Comparison of ENCODE assay signal across 39 cellular contexts in genomic region chr4:168981942-168982341, GRCh38.
"Had no signal": no experiment of that assay in that cellular context is flagged by ENCODE, and none has a peak within 500 bp of the region (broad histone marks: within the 10 kb centered on the region; RNA-seq: fewer than 3 reads in every experiment).

No MANE protein-coding gene starts in this region.

- H3K4me3 ChIP-seq: adrenal gland, ascending aorta, body of pancreas, breast epithelium, cardiac muscle cell had no signal

- ATAC-seq: activated naive CD4-positive, alpha-beta T cell treated with anti-CD3 and anti-CD28 coated beads, Interleukin-2, amount 50 U/mL, for 72 hours; activated naive CD8-positive, alpha-beta T cell treated with anti-CD3 and anti-CD28 coated beads, Interleukin-2, amount 50 U/mL, for 24 hours; activated T-cell treated with anti-CD3 and anti-CD28 coated beads, Interleukin-2, amount 50 U/mL, for 4 hours; activated T-cell treated with anti-CD3 and anti-CD28 coated beads, Interleukin-2, amount 50 U/mL, for 72 hours; activated T-helper 17 cell treated with anti-CD3 and anti-CD28 coated beads, Interleukin-2, amount 50 U/mL, for 72 hours; body of pancreas had no signal

- H3K4me1 Mint-ChIP-seq: activated naive CD4-positive, alpha-beta T cell treated with anti-CD3 and anti-CD28 coated beads, Interleukin-2, amount 10 ng/mL, durations not matched to agents 7 days and 5 days; activated naive CD4-positive, alpha-beta T cell treated with anti-CD3 and anti-CD28 coated beads, Interleukin-2, amount 50 U/mL, for 24 hours; activated naive CD8-positive, alpha-beta T cell treated with anti-CD3 and anti-CD28 coated beads for 36 hours; activated naive CD8-positive, alpha-beta T cell treated with anti-CD3 and anti-CD28 coated beads, Interleukin-2, amount 10 ng/mL, durations not matched to agents 7 days and 5 days; activated naive CD8-positive, alpha-beta T cell treated with anti-CD3 and anti-CD28 coated beads, Interleukin-2, amount 50 U/mL, for 24 hours; activated T-helper 17 cell treated with anti-CD3 and anti-CD28 coated beads, Interleukin-2, amount 50 U/mL, for 72 hours; brain had no signal

- H3K9me3 ChIP-seq: body of pancreas had no signal

- H3K4me1 ChIP-seq: adrenal gland, ascending aorta, body of pancreas, breast epithelium had no signal

- H3K27me3 Mint-ChIP-seq: activated naive CD4-positive, alpha-beta T cell treated with anti-CD3 and anti-CD28 coated beads, Interleukin-2, amount 10 ng/mL, durations not matched to agents 7 days and 5 days; activated naive CD4-positive, alpha-beta T cell treated with anti-CD3 and anti-CD28 coated beads, Interleukin-2, amount 50 U/mL, for 24 hours; activated naive CD8-positive, alpha-beta T cell; activated naive CD8-positive, alpha-beta T cell treated with anti-CD3 and anti-CD28 coated beads for 36 hours; activated naive CD8-positive, alpha-beta T cell treated with anti-CD3 and anti-CD28 coated beads, Interleukin-2, amount 10 ng/mL, durations not matched to agents 7 days and 5 days; activated naive CD8-positive, alpha-beta T cell treated with anti-CD3 and anti-CD28 coated beads, Interleukin-2, amount 50 U/mL, for 24 hours; activated T-cell treated with anti-CD3 and anti-CD28 coated beads, Interleukin-2, amount 50 U/mL, for 24 hours; activated T-helper 17 cell treated with anti-CD3 and anti-CD28 coated beads, Interleukin-2, amount 50 U/mL, for 72 hours; brain; central memory CD8-positive, alpha-beta T cell had no signal

- H3K4me3 Mint-ChIP-seq: activated naive CD4-positive, alpha-beta T cell treated with anti-CD3 and anti-CD28 coated beads for 36 hours; activated naive CD4-positive, alpha-beta T cell treated with anti-CD3 and anti-CD28 coated beads, Interleukin-2, amount 10 ng/mL, durations not matched to agents 7 days and 5 days; activated naive CD4-positive, alpha-beta T cell treated with anti-CD3 and anti-CD28 coated beads, Interleukin-2, amount 50 U/mL, for 24 hours; activated naive CD8-positive, alpha-beta T cell; activated naive CD8-positive, alpha-beta T cell treated with anti-CD3 and anti-CD28 coated beads for 36 hours; activated naive CD8-positive, alpha-beta T cell treated with anti-CD3 and anti-CD28 coated beads, Interleukin-2, amount 10 ng/mL, durations not matched to agents 7 days and 5 days; activated naive CD8-positive, alpha-beta T cell treated with anti-CD3 and anti-CD28 coated beads, Interleukin-2, amount 50 U/mL, for 24 hours; activated T-cell treated with anti-CD3 and anti-CD28 coated beads, Interleukin-2, amount 50 U/mL, for 24 hours; activated T-cell treated with anti-CD3 and anti-CD28 coated beads, Interleukin-2, amount 50 U/mL, for 4 hours; activated T-cell treated with anti-CD3 and anti-CD28 coated beads, Interleukin-2, amount 50 U/mL, for 72 hours; activated T-helper 1 cell treated with anti-CD3 and anti-CD28 coated beads, Interleukin-12 subunit alpha, Interleukin-12 subunit beta, Interleukin-2, Interleukin-4 antibody, amounts not matched to agents 30 ng/mL and 10 ng/mL and 1 ng/mL, durations not matched to agents 14 hours and 24 hours and 36 hours; activated T-helper 17 cell treated with anti-CD3 and anti-CD28 coated beads, Interleukin-2, amount 50 U/mL, for 72 hours; brain; central memory CD8-positive, alpha-beta T cell had no signal

- FAIRE-seq: bronchial epithelial cell had no signal

- DNase-seq: activated effector memory CD4-positive, alpha-beta T cell treated with anti-CD3 and anti-CD28 coated beads, Interleukin-2, amount 50 U/mL, for 16 hours; activated effector memory CD4-positive, alpha-beta T cell treated with Interleukin-2 at 50 U/mL for 16 hours; activated gamma-delta T cell; activated gamma-delta T cell treated with Interleukin-2 at 50 U/mL for 16 hours; activated naive CD4-positive, alpha-beta T cell; activated naive CD4-positive, alpha-beta T cell treated with anti-CD3 and anti-CD28 coated beads for 36 hours; activated naive CD4-positive, alpha-beta T cell treated with anti-CD3 and anti-CD28 coated beads, Interleukin-2, amount 10 ng/mL, durations not matched to agents 7 days and 5 days; activated naive CD4-positive, alpha-beta T cell treated with anti-CD3 and anti-CD28 coated beads, Interleukin-2, amount 50 U/mL, for 16 hours; activated naive CD4-positive, alpha-beta T cell treated with Interleukin-2 at 50 U/mL for 16 hours; activated naive CD8-positive, alpha-beta T cell treated with anti-CD3 and anti-CD28 coated beads for 36 hours; activated naive CD8-positive, alpha-beta T cell treated with anti-CD3 and anti-CD28 coated beads, Interleukin-2, amount 10 ng/mL, durations not matched to agents 7 days and 5 days; activated naive CD8-positive, alpha-beta T cell treated with anti-CD3 and anti-CD28 coated beads, Interleukin-2, amount 50 U/mL, for 24 hours; activated T-cell treated with anti-CD3 and anti-CD28 coated beads, Interleukin-2, amount 50 U/mL, for 1 hour; activated T-cell treated with anti-CD3 and anti-CD28 coated beads, Interleukin-2, amount 50 U/mL, for 24 hours; activated T-cell treated with anti-CD3 and anti-CD28 coated beads, Interleukin-2, amount 50 U/mL, for 4 hours; activated T-cell treated with anti-CD3 and anti-CD28 coated beads, Interleukin-2, amount 50 U/mL, for 48 hours; activated T-cell treated with anti-CD3 and anti-CD28 coated beads, Interleukin-2, amount 50 U/mL, for 72 hours; adrenal gland; amniotic stem cell; amygdala; anterior cingulate cortex; aorta; body of pancreas; brain microvascular endothelial cell; caudate nucleus; central memory CD4-positive, alpha-beta T cell; cerebellar nuclear complex had no signal

- H3K36me3 ChIP-seq: breast epithelium had no signal

- H3K27me3 ChIP-seq: adrenal gland, ascending aorta, body of pancreas, brain microvascular endothelial cell, breast epithelium, cardiac muscle cell had no signal

- H3K27ac Mint-ChIP-seq: activated naive CD4-positive, alpha-beta T cell treated with anti-CD3 and anti-CD28 coated beads for 36 hours; activated naive CD4-positive, alpha-beta T cell treated with anti-CD3 and anti-CD28 coated beads, Interleukin-2, amount 10 ng/mL, durations not matched to agents 7 days and 5 days; activated naive CD4-positive, alpha-beta T cell treated with anti-CD3 and anti-CD28 coated beads, Interleukin-2, amount 50 U/mL, for 24 hours; activated naive CD4-positive, alpha-beta T cell treated with anti-CD3 and anti-CD28 coated beads, Interleukin-2, amount 50 U/mL, for 72 hours; activated naive CD8-positive, alpha-beta T cell; activated naive CD8-positive, alpha-beta T cell treated with anti-CD3 and anti-CD28 coated beads for 36 hours; activated naive CD8-positive, alpha-beta T cell treated with anti-CD3 and anti-CD28 coated beads, Interleukin-2, amount 10 ng/mL, durations not matched to agents 7 days and 5 days; activated naive CD8-positive, alpha-beta T cell treated with anti-CD3 and anti-CD28 coated beads, Interleukin-2, amount 50 U/mL, for 24 hours; activated T-cell treated with anti-CD3 and anti-CD28 coated beads, Interleukin-2, amount 50 U/mL, for 24 hours; activated T-cell treated with anti-CD3 and anti-CD28 coated beads, Interleukin-2, amount 50 U/mL, for 72 hours; activated T-helper 1 cell treated with anti-CD3 and anti-CD28 coated beads, Interleukin-12 subunit alpha, Interleukin-12 subunit beta, Interleukin-2, Interleukin-4 antibody, amounts not matched to agents 30 ng/mL and 10 ng/mL and 1 ng/mL, durations not matched to agents 14 hours and 24 hours and 36 hours; activated T-helper 17 cell treated with anti-CD3 and anti-CD28 coated beads, Interleukin-2, amount 50 U/mL, for 72 hours; activated T-helper 2 cell treated with anti-CD3 and anti-CD28 coated beads, Interferon-gamma antibody, Interleukin-2, Interleukin-4, amounts not matched to agents 10 μg/mL and 5 μg/mL and 100 μg/mL, durations not matched to agents 14 hours and 24 hours and 36 hours; brain had no signal

- H3K27ac ChIP-seq: adrenal gland, ascending aorta, body of pancreas, brain microvascular endothelial cell, breast epithelium, cardiac muscle cell had no signal
